ENCODE assay signal across 20 cellular contexts in genomic region chr18:41850781-41851180, GRCh38.
A peak's percentile ranks its signal among the peaks of the same experiment; 100 is the strongest.
DNase-seq lines count a peak whose midpoint lies in the region; ATAC-seq and TF ChIP-seq lines count a peak whose summit lies in the region.
"Had no signal": no experiment of that assay in that cellular context is flagged by ENCODE, and none has a peak within 500 bp of the region (broad histone marks: within the 10 kb centered on the region; RNA-seq: fewer than 3 reads in every experiment).

No MANE protein-coding gene starts in this region.

- H3K4me3 ChIP-seq in Peyer's patch, result no peak overlapping the region
- H3K4me3 ChIP-seq: A549, GM12878 had no signal

- no peaks in the 10 kb centered on the region for H3K36me3 ChIP-seq in Peyer's patch

- H3K27ac Mint-ChIP-seq in activated T-cell treated with anti-CD3 and anti-CD28 coated beads, Interleukin-2, amount 50 U/mL, for 72 hours, result no peak overlapping the region
- H3K27ac Mint-ChIP-seq: CD4-positive, alpha-beta T cell; H9 had no signal

- H3K36me3 Mint-ChIP-seq in activated T-cell treated with anti-CD3 and anti-CD28 coated beads, Interleukin-2, amount 50 U/mL, for 72 hours (ENCODE audit: insufficient read depth in 2 of 2), result no peaks in the 10 kb centered on the region

- no peaks in the 10 kb centered on the region for H3K4me1 Mint-ChIP-seq in activated T-cell treated with anti-CD3 and anti-CD28 coated beads, Interleukin-2, amount 50 U/mL, for 72 hours (ENCODE audit: low read depth)

- peaks cover 0 to 2% of the 10 kb centered on the region in 2 donors for H3K9me3 Mint-ChIP-seq in activated T-cell treated with anti-CD3 and anti-CD28 coated beads, Interleukin-2, amount 50 U/mL, for 72 hours
- H3K9me3 Mint-ChIP-seq: CD4-positive, alpha-beta T cell; H9 had no signal

- DNase-seq in NCI-H748 (lab: John Stamatoyannopoulos, UW; ENCODE audit: unreplicated experiment) (peak; percentile 59), NCI-H748 treated with DMSO at 0.1 percent for 48 hours (lab: John Stamatoyannopoulos, UW) (no peak), Peyer's patch (no peak), putamen (ENCODE audit: low spot score) (no peak)
- no peak for DNase-seq in activated T-cell treated with anti-CD3 and anti-CD28 coated beads, Interleukin-2, amount 50 U/mL, for 72 hours
- DNase-seq: AML-193; Caco-2; CD4-positive, alpha-beta T cell; DMS153; DND-41; EL; H9 had no signal

- no peaks in the 10 kb centered on the region for H3K4me1 ChIP-seq in Peyer's patch
- H3K4me1 ChIP-seq: A549, Caco-2 had no signal

- no peaks in the 10 kb centered on the region for H3K27me3 ChIP-seq in Peyer's patch

- ATAC-seq in esophagus mucosa (peak; percentile 54), GM19324 (IDR thresholded peaks at IDR 0.05; ENCODE audit: low FRiP score, unreplicated experiment) (no peak)
- ATAC-seq in activated T-cell treated with anti-CD3 and anti-CD28 coated beads, Interleukin-2, amount 50 U/mL, for 72 hours (replicated peaks in 1 of 2), result no peak
- ATAC-seq: A549, GM12878 had no signal

- TF ChIP-seq POLR2A in Peyer's patch (IDR thresholded peaks at IDR 0.05), result no peak

- no peak overlapping the region for H3K4me3 Mint-ChIP-seq in activated T-cell treated with anti-CD3 and anti-CD28 coated beads, Interleukin-2, amount 50 U/mL, for 72 hours
- H3K4me3 Mint-ChIP-seq: CD4-positive, alpha-beta T cell; H9 had no signal

- no peaks in the 10 kb centered on the region for H3K9me3 ChIP-seq in Peyer's patch
- H3K9me3 ChIP-seq: A549, Caco-2 had no signal

- H3K27ac ChIP-seq in VCaP (peak overlapping the region; percentile 62; the same call in 1 of the 2 replicates), Peyer's patch (no peak overlapping the region)
- H3K27ac ChIP-seq: 22Rv1, A549, C4-2B, HL-60 had no signal

- peaks cover 21% of the 10 kb centered on the region for H3K27me3 Mint-ChIP-seq in activated T-cell treated with anti-CD3 and anti-CD28 coated beads, Interleukin-2, amount 50 U/mL, for 72 hours (ENCODE audit: low read depth)

- TF ChIP-seq CTCF in VCaP (conservative IDR thresholded peaks at IDR 0.05), result no peak
- no peak for TF ChIP-seq CTCF in Peyer's patch (IDR thresholded peaks at IDR 0.05)
